20 cellular contexts compared by ENCODE assay signal in the genomic region with DNA sequence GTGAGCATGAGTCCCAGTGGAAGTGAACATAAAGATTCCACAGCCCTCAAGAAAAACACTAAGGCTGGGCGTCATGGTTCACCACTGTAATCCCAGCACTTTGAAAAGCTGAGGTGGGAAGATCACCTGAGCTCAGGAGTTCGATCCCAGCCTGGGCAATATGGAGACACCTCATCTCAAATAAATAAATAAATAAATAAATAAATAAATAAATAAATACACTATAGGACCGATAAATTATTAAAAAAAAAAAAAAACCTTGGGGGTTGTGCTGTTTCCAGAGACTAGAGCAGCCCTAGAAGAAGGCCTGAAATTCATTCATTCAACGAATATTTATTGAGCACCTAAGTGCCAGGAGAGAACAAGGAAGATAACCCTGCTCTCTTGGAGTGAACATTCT. TPM values are rescaled to one million over a fixed set of nuclear protein-coding genes. Genes with fewer than 3 reads are reported as not detected.
DNase-seq lines count a peak whose midpoint lies in the region; ATAC-seq, FAIRE-seq and TF ChIP-seq lines count a peak whose summit lies in the region.
"Had no signal": no experiment of that assay in that cellular context is flagged by ENCODE, and none has a peak within 500 bp of the region (broad histone marks: within the 10 kb centered on the region; RNA-seq: fewer than 3 reads in every experiment).

No MANE protein-coding gene starts in this region.

- FAIRE-seq in H54 (lab: Jason Lieb, UNC): no peak
- FAIRE-seq: HTR-8/SVneo had no signal

- no peak for DNase-seq in activated naive CD4-positive, alpha-beta T cell treated with Interleukin-2 at 50 U/mL for 16 hours
- DNase-seq in T-cell (no peak), SKM-1 treated with dmso at 0.1 percent for 144 hours (lab: John Stamatoyannopoulos, UW; ENCODE audit: unreplicated experiment) (no peak), H54 (ENCODE audit: insufficient read length, low spot score) (no peak), medulla oblongata (ENCODE audit: extremely low spot score) (no peak)
- DNase-seq in central memory CD8-positive, alpha-beta T cell (ENCODE audit: low spot score in 2 of 2): no peak
- no peak for DNase-seq in stimulated activated effector memory CD8-positive, alpha-beta T cell treated with anti-CD3 and anti-CD28 coated beads, Interleukin-12 subunit alpha, Interleukin-12 subunit beta, amount 100 ng/mL, for 72 hours (ENCODE audit: low spot score in 2 of 2)
- DNase-seq: endodermal cell, GF-D8, kidney glomerular epithelial cell, mammary epithelial cell, NCI-H1694, NCI-H526 treated with DMSO at 0.1 percent for 48 hours, sigmoid colon, substantia nigra, T-helper 2 cell, uterus had no signal

- peaks cover 29% of the 10 kb centered on the region for H3K4me1 Mint-ChIP-seq in activated naive CD4-positive, alpha-beta T cell treated with anti-CD3 and anti-CD28 coated beads, Interleukin-2, amount 50 U/mL, for 24 hours
- H3K4me1 Mint-ChIP-seq in T-cell: peaks cover 27 to 40% (median 29%) of the 10 kb centered on the region in 3 donors
- H3K4me1 Mint-ChIP-seq in central memory CD8-positive, alpha-beta T cell: peaks cover 27% of the 10 kb centered on the region
- peaks cover 19% of the 10 kb centered on the region for H3K4me1 Mint-ChIP-seq in stimulated activated effector memory CD8-positive, alpha-beta T cell treated with anti-CD3 and anti-CD28 coated beads, Interleukin-12 subunit alpha, Interleukin-12 subunit beta, amount 100 ng/mL, for 72 hours

- peak overlapping the region; percentile 38 for H3K4me3 Mint-ChIP-seq in activated naive CD4-positive, alpha-beta T cell treated with anti-CD3 and anti-CD28 coated beads, Interleukin-2, amount 50 U/mL, for 24 hours
- H3K4me3 Mint-ChIP-seq in T-cell: peak overlapping the region in 2 of 3 donors; percentile 35 to 96
- H3K4me3 Mint-ChIP-seq in central memory CD8-positive, alpha-beta T cell: peak overlapping the region; percentile 89
- peak overlapping the region; percentile 87 for H3K4me3 Mint-ChIP-seq in stimulated activated effector memory CD8-positive, alpha-beta T cell treated with anti-CD3 and anti-CD28 coated beads, Interleukin-12 subunit alpha, Interleukin-12 subunit beta, amount 100 ng/mL, for 72 hours

- no peaks in the 10 kb centered on the region for H3K27me3 Mint-ChIP-seq in activated naive CD4-positive, alpha-beta T cell treated with anti-CD3 and anti-CD28 coated beads, Interleukin-2, amount 50 U/mL, for 24 hours
- no peaks in the 10 kb centered on the region for H3K27me3 Mint-ChIP-seq in T-cell
- no peaks in the 10 kb centered on the region for H3K27me3 Mint-ChIP-seq in central memory CD8-positive, alpha-beta T cell

- POLR2A ChIA-PET in T-cell (lab: Charles Lee): interaction anchor here (0.7 to 1.5 kb wide), 4 partner anchors 20 to 486 kb away, joined by 3 to 6 read pairs (median 3); no protein-coding TSS in a partner anchor

- no peaks in the 10 kb centered on the region for H3K9me3 Mint-ChIP-seq in activated naive CD4-positive, alpha-beta T cell treated with anti-CD3 and anti-CD28 coated beads, Interleukin-2, amount 50 U/mL, for 24 hours
- no peaks in the 10 kb centered on the region for H3K9me3 Mint-ChIP-seq in T-cell
- H3K9me3 Mint-ChIP-seq in central memory CD8-positive, alpha-beta T cell: no peaks in the 10 kb centered on the region
- no peaks in the 10 kb centered on the region for H3K9me3 Mint-ChIP-seq in stimulated activated effector memory CD8-positive, alpha-beta T cell treated with anti-CD3 and anti-CD28 coated beads, Interleukin-12 subunit alpha, Interleukin-12 subunit beta, amount 100 ng/mL, for 72 hours
- H3K9me3 Mint-ChIP-seq: endodermal cell had no signal

- CTCF ChIA-PET in T-cell (lab: Charles Lee): no interaction called here

- no peak for TF ChIP-seq POLR2A in H54 (IDR thresholded peaks at IDR 0.05; ENCODE audit: low read depth, low read length)

- peaks cover 17% of the 10 kb centered on the region for H3K36me3 Mint-ChIP-seq in activated naive CD4-positive, alpha-beta T cell treated with anti-CD3 and anti-CD28 coated beads, Interleukin-2, amount 50 U/mL, for 24 hours
- H3K36me3 Mint-ChIP-seq in T-cell: peaks cover 23% of the 10 kb centered on the region
- peaks cover 39% of the 10 kb centered on the region for H3K36me3 Mint-ChIP-seq in central memory CD8-positive, alpha-beta T cell (ENCODE audit: insufficient read depth)
- H3K36me3 Mint-ChIP-seq in stimulated activated effector memory CD8-positive, alpha-beta T cell treated with anti-CD3 and anti-CD28 coated beads, Interleukin-12 subunit alpha, Interleukin-12 subunit beta, amount 100 ng/mL, for 72 hours: peaks cover 60% of the 10 kb centered on the region

- no peak overlapping the region for H3K27ac Mint-ChIP-seq in activated naive CD4-positive, alpha-beta T cell treated with anti-CD3 and anti-CD28 coated beads, Interleukin-2, amount 50 U/mL, for 24 hours
- H3K27ac Mint-ChIP-seq in T-cell: no peak overlapping the region
- no peak overlapping the region for H3K27ac Mint-ChIP-seq in central memory CD8-positive, alpha-beta T cell (ENCODE audit: low read depth)
- H3K27ac Mint-ChIP-seq in stimulated activated effector memory CD8-positive, alpha-beta T cell treated with anti-CD3 and anti-CD28 coated beads, Interleukin-12 subunit alpha, Interleukin-12 subunit beta, amount 100 ng/mL, for 72 hours: no peak overlapping the region
- H3K27ac Mint-ChIP-seq: CD14-positive monocyte, endodermal cell had no signal

- no peak for ATAC-seq in T-cell (replicated peaks in 1 of 4)
- ATAC-seq in central memory CD8-positive, alpha-beta T cell (replicated peaks; ENCODE audit: extremely low read depth, poor library complexity, severe bottlenecking): no peak
- ATAC-seq in stimulated activated effector memory CD8-positive, alpha-beta T cell treated with anti-CD3 and anti-CD28 coated beads, Interleukin-12 subunit alpha, Interleukin-12 subunit beta, amount 100 ng/mL, for 72 hours: no peak

RNA-seq across cellular contexts. Expression of a gene that starts 1.5 kb away (rescaled TPM):
- 100 to 1,000 TPM in 2 of 5 donors, 10 to 100 TPM in 3; 64.1 to 118 (median 66.4) TPM for total RNA-seq in T-cell

RNA-seq across cellular contexts. Expression of a gene that starts 33.0 kb away (rescaled TPM):
- 100 to 1,000 TPM in 2 of 5 donors, 10 to 100 TPM in 3; 49.6 to 109 (median 57.7) TPM for total RNA-seq in T-cell

Comparison
In these comparisons a context has a peak if more than half of its experiments do, and no peak if none do; other contexts are left out.
1. H3K4me3 Mint-ChIP-seq: peak in every context shown above with its lines; median percentile 89 in central memory CD8-positive, alpha-beta T cell; 87 in stimulated activated effector memory CD8-positive, alpha-beta T cell treated with anti-CD3 and anti-CD28 coated beads, Interleukin-12 subunit alpha, Interleukin-12 subunit beta, amount 100 ng/mL, for 72 hours; 66 in T-cell; 38 in activated naive CD4-positive, alpha-beta T cell treated with anti-CD3 and anti-CD28 coated beads, Interleukin-2, amount 50 U/mL, for 24 hours.